ENCODE assay signal across 8 cellular contexts in genomic region chr17:76714822-76715461, GRCh38. TPM values are rescaled to one million over a fixed set of nuclear protein-coding genes. Genes with fewer than 3 reads are reported as not detected.
DNase-seq lines count a peak whose midpoint lies in the region; ATAC-seq and TF ChIP-seq lines count a peak whose summit lies in the region.

No MANE protein-coding gene starts in this region.

- ATAC-seq in RWPE2 (ENCODE audit: low read depth) (no peak), Right ventricle myocardium superior (ENCODE audit: poor library complexity) (peak; percentile 16), GM19324 (IDR thresholded peaks at IDR 0.05; ENCODE audit: low FRiP score, unreplicated experiment) (no peak)

- peaks cover 70% of the 10 kb centered on the region for H3K36me3 ChIP-seq in RWPE2 (ENCODE audit: low read depth)

- H3K9me3 ChIP-seq in RWPE2 (ENCODE audit: severe bottlenecking): no peaks in the 10 kb centered on the region

- H3K27ac ChIP-seq in RWPE2 (ENCODE audit: poor library complexity, severe bottlenecking): peak overlapping the region; percentile 80

- H3K4me3 ChIP-seq in RWPE2 (ENCODE audit: severe bottlenecking): no peak overlapping the region
- H3K4me3 ChIP-seq in retinal pigment epithelial cell (ENCODE audit: low read length): no peak overlapping the region

- H3K27me3 ChIP-seq in RWPE2 (ENCODE audit: insufficient read depth, poor library complexity, severe bottlenecking): no peaks in the 10 kb centered on the region

- DNase-seq in NOMO-1 (lab: John Stamatoyannopoulos, UW; ENCODE audit: unreplicated experiment in 2 of 2) (peak; percentile 14 to 50), NOMO-1 treated with dmso at 0.1 percent for 144 hours (lab: John Stamatoyannopoulos, UW; ENCODE audit: unreplicated experiment) (no peak), RWPE2 (ENCODE audit: low spot score) (no peak), Right ventricle myocardium superior (peak; percentile 83), retinal pigment epithelial cell (ENCODE audit: low read depth) (no peak), Ammon's horn (ENCODE audit: low spot score) (no peak)
- DNase-seq in activated naive CD4-positive, alpha-beta T cell treated with Interleukin-2 at 50 U/mL for 16 hours: peak; percentile 77

- peaks cover 12% of the 10 kb centered on the region for H3K4me1 ChIP-seq in RWPE2 (ENCODE audit: insufficient read depth, poor library complexity, severe bottlenecking)

- intact Hi-C loops in Right ventricle myocardium superior (cut with DNase I): loop anchor here (5.0 kb wide), 1 partner anchor 33 kb away; no protein-coding TSS in a partner anchor

- peak; percentile 95 for TF ChIP-seq CTCF in RWPE2 (IDR thresholded peaks at IDR 0.05; ENCODE audit: poor library complexity, severe bottlenecking)
- TF ChIP-seq CTCF in retinal pigment epithelial cell (conservative IDR thresholded peaks at IDR 0.05; ENCODE audit: low read depth, low read length): peak; percentile 83

RNA-seq across cellular contexts. Expression of gene MXRA7, which starts 4.2 kb away (rescaled TPM):
- 336 TPM for total RNA-seq in Right ventricle myocardium superior

RNA-seq across cellular contexts. Expression of gene JMJD6, which starts 11.5 kb away (rescaled TPM):
- total RNA-seq in Right ventricle myocardium superior: 63.1 TPM

RNA-seq across cellular contexts. Expression of gene METTL23, which starts 11.7 kb away (rescaled TPM):
- 19.0 TPM for total RNA-seq in Right ventricle myocardium superior

RNA-seq across cellular contexts. Expression of gene SRSF2, which starts 22.2 kb away (rescaled TPM):
- total RNA-seq in Right ventricle myocardium superior: 61.2 TPM

RNA-seq across cellular contexts. Expression of gene MFSD11, which starts 23.0 kb away (rescaled TPM):
- 23.3 TPM for total RNA-seq in Right ventricle myocardium superior

Comparison
In these comparisons a context has a peak if more than half of its experiments do, and no peak if none do; other contexts are left out.
1. DNase-seq: peak in NOMO-1 (2 of 2), activated naive CD4-positive, alpha-beta T cell treated with Interleukin-2 at 50 U/mL for 16 hours (single experiment) and Right ventricle myocardium superior (single experiment); none in NOMO-1 treated with dmso at 0.1 percent for 144 hours (single experiment), RWPE2 (single experiment), retinal pigment epithelial cell (single experiment) and Ammon's horn (single experiment).